13 cellular contexts compared by ENCODE assay signal in genomic region chr1:234505774-234506114, GRCh38. TPM values are rescaled to one million over a fixed set of nuclear protein-coding genes. Genes with fewer than 3 reads are reported as not detected.
DNase-seq lines count a peak whose midpoint lies in the region; ATAC-seq, FAIRE-seq and TF ChIP-seq lines count a peak whose summit lies in the region.
"Had no signal": no experiment of that assay in that cellular context is flagged by ENCODE, and none has a peak within 500 bp of the region (broad histone marks: within the 10 kb centered on the region; RNA-seq: fewer than 3 reads in every experiment).

No MANE protein-coding gene starts in this region.

- TF ChIP-seq CTCF in Loucy (conservative IDR thresholded peaks at IDR 0.05; ENCODE audit: low read length) = no peak
- no peak for TF ChIP-seq CTCF in osteoblast (IDR thresholded peaks at IDR 0.05; ENCODE audit: extremely low read depth, low read depth, low read length)
- TF ChIP-seq CTCF in gastrocnemius medialis (IDR thresholded peaks at IDR 0.05 in 4 of 5, conservative IDR thresholded peaks at IDR 0.05 in 1 of 5) = no peak

- H3K79me2 ChIP-seq in Loucy (ENCODE audit: insufficient read depth, low read length) (no peaks in the 10 kb centered on the region), osteoblast (ENCODE audit: insufficient read depth, low read length) (no peaks in the 10 kb centered on the region)

- ATAC-seq in gastrocnemius medialis = no peak
- ATAC-seq: right cardiac atrium had no signal

- peaks cover 47% of the 10 kb centered on the region for H3K4me1 Mint-ChIP-seq in activated CD4-positive, alpha-beta T cell treated with anti-CD3 and anti-CD28 coated beads, Interleukin-2, amount 10 ng/mL, durations not matched to agents 24 days and 14 days

- no peaks in the 10 kb centered on the region for H3F3A ChIP-seq in Loucy (ENCODE audit: low read depth)

- peaks cover 6% of the 10 kb centered on the region for H3K36me3 Mint-ChIP-seq in activated CD4-positive, alpha-beta T cell treated with anti-CD3 and anti-CD28 coated beads, Interleukin-2, amount 10 ng/mL, durations not matched to agents 24 days and 14 days (ENCODE audit: low read depth)
- H3K36me3 Mint-ChIP-seq: brain had no signal

- no peak for TF ChIP-seq POLR2A in gastrocnemius medialis (IDR thresholded peaks at IDR 0.05)

- peak; percentile 99 for FAIRE-seq in G401.6 (lab: Jason Lieb, UNC)
- FAIRE-seq: endothelial cell of umbilical vein had no signal

- H3K9me2 ChIP-seq in Loucy (replicated peaks; ENCODE audit: low read depth, low read length) = no peaks in the 10 kb centered on the region

- no peaks in the 10 kb centered on the region for H4K20me1 ChIP-seq in Loucy (ENCODE audit: insufficient read depth, low read length, poor library complexity, severe bottlenecking)
- H4K20me1 ChIP-seq in osteoblast (ENCODE audit: insufficient read depth, low read length) = no peaks in the 10 kb centered on the region

- H3K27ac Mint-ChIP-seq in activated CD4-positive, alpha-beta T cell treated with anti-CD3 and anti-CD28 coated beads, Interleukin-2, amount 10 ng/mL, durations not matched to agents 24 days and 14 days = no peak overlapping the region
- H3K27ac Mint-ChIP-seq: activated T-cell treated with anti-CD3 and anti-CD28 coated beads, Interleukin-2, amount 50 U/mL, for 24 hours had no signal

- H3K27me3 ChIP-seq in Loucy (ENCODE audit: insufficient read depth, low read length, poor library complexity, severe bottlenecking) (no peaks in the 10 kb centered on the region), osteoblast (ENCODE audit: insufficient read depth, low read length) (no peaks in the 10 kb centered on the region), gastrocnemius medialis (no peaks in the 10 kb centered on the region)
- H3K27me3 ChIP-seq: suprapubic skin had no signal

- no peak overlapping the region for H3K4me2 ChIP-seq in Loucy (ENCODE audit: low read depth, low read length, poor library complexity, severe bottlenecking)
- H3K4me2 ChIP-seq in osteoblast (ENCODE audit: insufficient read depth, low read length) = peak overlapping the region; percentile 32

- H3K36me3 ChIP-seq in Loucy (ENCODE audit: insufficient read depth, low read length) (no peaks in the 10 kb centered on the region), osteoblast (ENCODE audit: insufficient read depth, low read length) (no peaks in the 10 kb centered on the region), gastrocnemius medialis (no peaks in the 10 kb centered on the region)
- H3K36me3 ChIP-seq: suprapubic skin had no signal

- no peaks in the 10 kb centered on the region for H3K9me3 ChIP-seq in Loucy (ENCODE audit: insufficient read depth, low read depth, low read length)
- no peaks in the 10 kb centered on the region for H3K9me3 ChIP-seq in osteoblast (ENCODE audit: low read depth, low read length)
- H3K9me3 ChIP-seq in gastrocnemius medialis = no peaks in the 10 kb centered on the region
- H3K9me3 ChIP-seq: suprapubic skin had no signal

- intact Hi-C loops in gastrocnemius medialis (cut with DNase I; ENCODE audit: low total_unique reads) = no loop called here
- intact Hi-C loops in activated CD4-positive, alpha-beta T cell treated with anti-CD3 and anti-CD28 coated beads, Interleukin-2, amount 10 ng/mL, durations not matched to agents 24 days and 14 days (cut with micrococcal nuclease) = no loop called here

- H3K4me3 ChIP-seq in Loucy (ENCODE audit: low read length, poor library complexity, severe bottlenecking) (no peak overlapping the region), osteoblast (ENCODE audit: insufficient read depth, low read length) (no peak overlapping the region), gastrocnemius medialis (no peak overlapping the region)
- H3K4me3 ChIP-seq: suprapubic skin had no signal

- peaks cover 24% of the 10 kb centered on the region for H3K9me3 Mint-ChIP-seq in activated CD4-positive, alpha-beta T cell treated with anti-CD3 and anti-CD28 coated beads, Interleukin-2, amount 10 ng/mL, durations not matched to agents 24 days and 14 days

- H3K9ac ChIP-seq in Loucy (ENCODE audit: low read depth, low read length, poor library complexity, severe bottlenecking) = no peak overlapping the region

- peak overlapping the region; percentile 42; the same call in 1 of the 2 replicates for H2AFZ ChIP-seq in Loucy (ENCODE audit: low read length)
- H2AFZ ChIP-seq in osteoblast (ENCODE audit: low read length) = no peak overlapping the region

- H3K27me3 Mint-ChIP-seq in activated CD4-positive, alpha-beta T cell treated with anti-CD3 and anti-CD28 coated beads, Interleukin-2, amount 10 ng/mL, durations not matched to agents 24 days and 14 days = no peaks in the 10 kb centered on the region
- H3K27me3 Mint-ChIP-seq: brain had no signal

- peak overlapping the region; percentile 77 for H3K27ac ChIP-seq in osteoblast (ENCODE audit: low read depth, low read length)
- no peak overlapping the region for H3K27ac ChIP-seq in gastrocnemius medialis
- H3K27ac ChIP-seq: suprapubic skin had no signal

- peaks cover 11% of the 10 kb centered on the region for H3K4me1 ChIP-seq in Loucy (ENCODE audit: insufficient read depth, low read length, poor library complexity, severe bottlenecking)
- H3K4me1 ChIP-seq in osteoblast (ENCODE audit: insufficient read depth, low read length) = peaks cover 34% of the 10 kb centered on the region
- H3K4me1 ChIP-seq in gastrocnemius medialis = peaks cover 3 to 10% of the 10 kb centered on the region in 2 donors

- no peak overlapping the region for H3K4me3 Mint-ChIP-seq in activated CD4-positive, alpha-beta T cell treated with anti-CD3 and anti-CD28 coated beads, Interleukin-2, amount 10 ng/mL, durations not matched to agents 24 days and 14 days
- H3K4me3 Mint-ChIP-seq: activated T-cell treated with anti-CD3 and anti-CD28 coated beads, Interleukin-2, amount 50 U/mL, for 24 hours; brain had no signal

- DNase-seq in dedifferentiated amniotic fluid mesenchymal stem cell (ENCODE audit: extremely low spot score) (peak; percentile 32), osteoblast (ENCODE audit: insufficient read length, low spot score, missing footprints) (peak; percentile 68), gastrocnemius medialis (no peak), GDM1 (lab: John Stamatoyannopoulos, UW) (no peak)
- DNase-seq in activated CD4-positive, alpha-beta T cell treated with anti-CD3 and anti-CD28 coated beads, Interleukin-2, amount 10 ng/mL, durations not matched to agents 24 days and 14 days = no peak
- DNase-seq: activated T-cell treated with anti-CD3 and anti-CD28 coated beads, Interleukin-2, amount 50 U/mL, for 24 hours; DMS153; right cardiac atrium had no signal

- in situ Hi-C loops in gastrocnemius medialis (cut with MboI; ENCODE audit: low sequenced_read_pairs in 4 of 4) = loop anchor here in 2 of 4 donors (10.0 kb wide), 2 partner anchors 89 to 469 kb away; no protein-coding TSS in a partner anchor

RNA-seq across cellular contexts. Expression of gene TARBP1, which starts 26.8 kb away (rescaled TPM):
- 29.7 and 33.6 TPM in 2 replicates for total RNA-seq in osteoblast
- 10 to 100 TPM in 1 of 4 donors, 1 to 10 TPM in 3; 5.7 to 11.9 (median 8.2) TPM for total RNA-seq in gastrocnemius medialis
- total RNA-seq in activated CD4-positive, alpha-beta T cell treated with anti-CD3 and anti-CD28 coated beads, Interleukin-2, amount 10 ng/mL, durations not matched to agents 24 days and 14 days = 70.7 and 75.9 TPM in 2 replicates

Comparison
In these comparisons a context has a peak if more than half of its experiments do, and no peak if none do; other contexts are left out.
1. DNase-seq: peak in dedifferentiated amniotic fluid mesenchymal stem cell (single experiment) and osteoblast (single experiment); none in gastrocnemius medialis (0 of 2), GDM1 (single experiment) and activated CD4-positive, alpha-beta T cell treated with anti-CD3 and anti-CD28 coated beads, Interleukin-2, amount 10 ng/mL, durations not matched to agents 24 days and 14 days (single experiment).